Comparison of ENCODE assay signal across 10 cellular contexts in genomic region chr17:4500188-4500565, GRCh38. TPM values are rescaled to one million over a fixed set of nuclear protein-coding genes. Genes with fewer than 3 reads are reported as not detected.
A peak's percentile ranks its signal among the peaks of the same experiment; 100 is the strongest.
DNase-seq lines count a peak whose midpoint lies in the region; ATAC-seq and TF ChIP-seq lines count a peak whose summit lies in the region.
"Had no signal": no experiment of that assay in that cellular context is flagged by ENCODE, and none has a peak within 500 bp of the region (broad histone marks: within the 10 kb centered on the region; RNA-seq: fewer than 3 reads in every experiment).

No MANE protein-coding gene starts in this region.

- H3K27ac ChIP-seq in transverse colon (peak overlapping the region in 3 of 4 donors; percentile 18 to 34 (median 33)), aorta (ENCODE audit: low read depth in 1 of 2, low read length in 2 of 2) (no peak overlapping the region)

- in situ Hi-C loops in transverse colon (cut with MboI; ENCODE audit: low pct_ligation_motif_present in 1 of 4, low pct_unique_long_range_greater_than_20kb in 1 of 4, low sequenced_read_pairs in 3 of 4): no loop called here

- ATAC-seq in activated naive CD8-positive, alpha-beta T cell treated with anti-CD3 and anti-CD28 coated beads, Interleukin-2, amount 50 U/mL, for 24 hours: no peak
- no peak for ATAC-seq in aorta (ENCODE audit: low FRiP score)

- TF ChIP-seq EP300 in transverse colon (IDR thresholded peaks at IDR 0.05; ENCODE audit: low read depth): no peak

- H3K9me3 ChIP-seq in transverse colon (no peaks in the 10 kb centered on the region), aorta (ENCODE audit: control insufficient read depth, low read length) (no peaks in the 10 kb centered on the region)

- TF ChIP-seq CTCF in mesothelial cell of epicardium (IDR thresholded peaks at IDR 0.05; ENCODE audit: unreplicated experiment) (no peak), transverse colon (IDR thresholded peaks at IDR 0.05) (no peak)

- peak overlapping the region; percentile 25 for H3K4me3 Mint-ChIP-seq in activated naive CD4-positive, alpha-beta T cell treated with anti-CD3 and anti-CD28 coated beads for 36 hours
- peak overlapping the region; percentile 63 for H3K4me3 Mint-ChIP-seq in activated naive CD8-positive, alpha-beta T cell treated with anti-CD3 and anti-CD28 coated beads, Interleukin-2, amount 50 U/mL, for 24 hours
- H3K4me3 Mint-ChIP-seq in mesothelial cell of epicardium: peak overlapping the region; percentile 83

- no peaks in the 10 kb centered on the region for H3K36me3 Mint-ChIP-seq in activated naive CD4-positive, alpha-beta T cell treated with anti-CD3 and anti-CD28 coated beads for 36 hours (ENCODE audit: low read depth)
- no peaks in the 10 kb centered on the region for H3K36me3 Mint-ChIP-seq in activated naive CD8-positive, alpha-beta T cell treated with anti-CD3 and anti-CD28 coated beads, Interleukin-2, amount 50 U/mL, for 24 hours (ENCODE audit: low read depth)
- no peaks in the 10 kb centered on the region for H3K36me3 Mint-ChIP-seq in mesothelial cell of epicardium

- TF ChIP-seq POLR2A in transverse colon (IDR thresholded peaks at IDR 0.05): no peak

- H3K27me3 ChIP-seq in transverse colon (peaks cover 55% of the 10 kb centered on the region), aorta (ENCODE audit: control insufficient read depth in 1 of 2, insufficient read depth in 2 of 2, low read length in 1 of 2) (no peaks in the 10 kb centered on the region)

- no peak for DNase-seq in activated naive CD4-positive, alpha-beta T cell treated with anti-CD3 and anti-CD28 coated beads for 36 hours
- DNase-seq in activated naive CD4-positive, alpha-beta T cell treated with anti-CD3 and anti-CD28 coated beads, Interleukin-2, amount 50 U/mL, for 16 hours: no peak
- DNase-seq in activated naive CD8-positive, alpha-beta T cell treated with anti-CD3 and anti-CD28 coated beads, Interleukin-2, amount 50 U/mL, for 24 hours: no peak
- DNase-seq in mesothelial cell of epicardium (ENCODE audit: low spot score in 2 of 2, unreplicated experiment in 2 of 2) (no peak), transverse colon (no peak), aorta (no peak), NCI-H1048 (lab: John Stamatoyannopoulos, UW) (no peak), GF-D8 (lab: John Stamatoyannopoulos, UW) (no peak)
- DNase-seq: kidney glomerular epithelial cell, SIG-M5 had no signal

- H3K4me3 ChIP-seq in transverse colon (peak overlapping the region in 3 of 4 donors; percentile 31 to 38 (median 32)), aorta (ENCODE audit: low read length in 2 of 2) (no peak overlapping the region)

- H3K9me3 Mint-ChIP-seq in activated naive CD4-positive, alpha-beta T cell treated with anti-CD3 and anti-CD28 coated beads for 36 hours: no peaks in the 10 kb centered on the region
- no peaks in the 10 kb centered on the region for H3K9me3 Mint-ChIP-seq in activated naive CD8-positive, alpha-beta T cell treated with anti-CD3 and anti-CD28 coated beads, Interleukin-2, amount 50 U/mL, for 24 hours
- H3K9me3 Mint-ChIP-seq in mesothelial cell of epicardium: no peaks in the 10 kb centered on the region

- H3K4me1 Mint-ChIP-seq in activated naive CD4-positive, alpha-beta T cell treated with anti-CD3 and anti-CD28 coated beads for 36 hours (ENCODE audit: low read depth): peaks cover 19% of the 10 kb centered on the region
- peaks cover 31% of the 10 kb centered on the region for H3K4me1 Mint-ChIP-seq in activated naive CD8-positive, alpha-beta T cell treated with anti-CD3 and anti-CD28 coated beads, Interleukin-2, amount 50 U/mL, for 24 hours
- peaks cover 35% of the 10 kb centered on the region for H3K4me1 Mint-ChIP-seq in mesothelial cell of epicardium

- H3K27me3 Mint-ChIP-seq in activated naive CD4-positive, alpha-beta T cell treated with anti-CD3 and anti-CD28 coated beads for 36 hours (ENCODE audit: low read depth): peaks cover 34% of the 10 kb centered on the region
- H3K27me3 Mint-ChIP-seq in activated naive CD8-positive, alpha-beta T cell treated with anti-CD3 and anti-CD28 coated beads, Interleukin-2, amount 50 U/mL, for 24 hours: peaks cover 31% of the 10 kb centered on the region
- peaks cover 39% of the 10 kb centered on the region for H3K27me3 Mint-ChIP-seq in mesothelial cell of epicardium (ENCODE audit: low read depth)

- H3K36me3 ChIP-seq in transverse colon (no peaks in the 10 kb centered on the region), aorta (ENCODE audit: control insufficient read depth in 1 of 2, insufficient read depth in 2 of 2, low read length in 1 of 2) (no peaks in the 10 kb centered on the region)

- no peak overlapping the region for H3K27ac Mint-ChIP-seq in activated naive CD4-positive, alpha-beta T cell treated with anti-CD3 and anti-CD28 coated beads for 36 hours
- no peak overlapping the region for H3K27ac Mint-ChIP-seq in activated naive CD8-positive, alpha-beta T cell treated with anti-CD3 and anti-CD28 coated beads, Interleukin-2, amount 50 U/mL, for 24 hours
- H3K27ac Mint-ChIP-seq in mesothelial cell of epicardium: no peak overlapping the region

- WGBS in transverse colon (ENCODE audit: low coverage in 1 of 2), 2 donors: 18 to 28% methylated on average over 2 to 7 of the region's 7 CpGs
- 35 to 46% methylated on average over 7 of the region's 7 CpGs for WGBS in aorta, 2 donors

- CTCF ChIA-PET in activated naive CD4-positive, alpha-beta T cell treated with anti-CD3 and anti-CD28 coated beads for 36 hours (lab: Charles Lee): interaction anchor here (1.1 to 1.2 kb wide), 3 partner anchors 79 to 125 kb away, joined by 3 to 4 read pairs (median 3); no protein-coding TSS in a partner anchor

- intact Hi-C loops in activated naive CD4-positive, alpha-beta T cell treated with anti-CD3 and anti-CD28 coated beads for 36 hours (cut with micrococcal nuclease): loop anchor here (5.0 kb wide), 1 partner anchor 78 kb away; no protein-coding TSS in a partner anchor
- intact Hi-C loops in transverse colon (cut with DNase I; ENCODE audit: low total_unique reads): no loop called here
- intact Hi-C loops in aorta (cut with DNase I): no loop called here

- H3K4me1 ChIP-seq in transverse colon: peaks cover 12 to 22% (median 19%) of the 10 kb centered on the region in 4 donors
- no peaks in the 10 kb centered on the region for H3K4me1 ChIP-seq in aorta (ENCODE audit: control insufficient read depth in 1 of 2, insufficient read depth in 2 of 2, low read length in 2 of 2)

RNA-seq across cellular contexts. Expression of gene SPNS2, which starts 1.5 kb away (rescaled TPM):
- 1 to 10 TPM in 1 of 2 experiments, under 1 TPM in 1; 0.45 to 1.1 TPM for total RNA-seq in activated naive CD4-positive, alpha-beta T cell treated with anti-CD3 and anti-CD28 coated beads for 36 hours
- 12.2 to 13.7 TPM (median 13.2 TPM) in 3 replicates for total RNA-seq in mesothelial cell of epicardium
- total RNA-seq in transverse colon: 10 to 100 TPM in 3 of 4 donors, 1 to 10 TPM in 1; 8.7 to 72.0 (median 18.2) TPM
- total RNA-seq in aorta: 10 to 100 TPM; 31.3 to 56.2 TPM
- 1 to 10 TPM; 2.3 to 3.1 TPM for polyA plus RNA-seq in aorta

RNA-seq across cellular contexts. Expression of gene MYBBP1A, which starts 55.0 kb away (rescaled TPM):
- total RNA-seq in activated naive CD4-positive, alpha-beta T cell treated with anti-CD3 and anti-CD28 coated beads for 36 hours: 10 to 100 TPM; 73.7 to 80.7 TPM
- total RNA-seq in mesothelial cell of epicardium (69.5 to 74.6 TPM (median 73.5 TPM) in 3 replicates), transverse colon (100 to 1,000 TPM in 2 of 4 donors, 10 to 100 TPM in 2; 25.4 to 148 (median 81.5) TPM), aorta (10 to 100 TPM; 35.2 to 36.6 TPM)
- polyA plus RNA-seq in aorta: 10 to 100 TPM in 1 of 2 donors, 1 to 10 TPM in 1; 8.0 to 37.6 TPM

Comparison
In these comparisons a context has a peak if more than half of its experiments do, and no peak if none do; other contexts are left out.
1. H3K4me3 Mint-ChIP-seq: peak in every context shown above with its lines; median percentile 83 in mesothelial cell of epicardium; 63 in activated naive CD8-positive, alpha-beta T cell treated with anti-CD3 and anti-CD28 coated beads, Interleukin-2, amount 50 U/mL, for 24 hours; 25 in activated naive CD4-positive, alpha-beta T cell treated with anti-CD3 and anti-CD28 coated beads for 36 hours.
2. H3K27ac ChIP-seq: peak in transverse colon (3 of 4); none in aorta (0 of 2).
3. H3K4me3 ChIP-seq: peak in transverse colon (3 of 4); none in aorta (0 of 2).